ENCODE assay signal across 28 cellular contexts in the genomic region with DNA sequence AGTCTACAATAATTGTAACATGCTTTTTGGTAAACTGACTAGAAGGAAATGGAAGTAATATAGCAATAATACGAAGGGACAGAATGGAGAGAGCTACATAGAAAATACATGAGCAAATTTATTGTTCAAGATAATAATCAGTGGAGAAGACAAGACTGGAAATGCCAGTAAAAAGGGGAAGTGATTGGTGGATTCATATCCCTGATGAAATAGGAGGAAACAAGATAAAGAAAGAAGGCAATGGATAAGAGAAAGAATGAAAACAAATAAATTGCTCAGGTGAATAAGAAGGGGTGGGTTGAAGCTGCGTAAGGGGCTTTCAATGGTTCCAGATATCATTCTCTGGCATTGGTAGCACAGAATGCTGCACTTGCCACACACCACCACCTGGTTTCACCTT.
"Had no signal": no experiment of that assay in that cellular context is flagged by ENCODE, and none has a peak within 500 bp of the region (broad histone marks: within the 10 kb centered on the region; RNA-seq: fewer than 3 reads in every experiment).

No MANE protein-coding gene starts in this region.

- H3K4me3 Mint-ChIP-seq: dendritic cell treated with granulocyte-macrophage colony-stimulating factor and Interleukin-4, amounts not matched to agents 40 ng/mL and 50 ng/mL, for 4 days; endodermal cell; mesothelial cell of epicardium; naive B cell; nephron; neural progenitor cell; stimulated activated effector memory CD8-positive, alpha-beta T cell treated with anti-CD3 and anti-CD28 coated beads, Interleukin-12 subunit alpha, Interleukin-12 subunit beta, amount 100 ng/mL, for 72 hours had no signal

- H3K4me1 ChIP-seq: left lung, neural progenitor cell, psoas muscle, stomach, vagina had no signal

- DNase-seq: effector CD8-positive, alpha-beta T cell; endodermal cell; foreskin melanocyte; glutamatergic neuron; heart right ventricle; hippocampal formation; left cardiac atrium; left lung; mesenchymal stem cell; mucosa of descending colon; naive B cell; posterior cingulate gyrus; psoas muscle; sigmoid colon; stimulated activated CD4-positive, alpha-beta T cell treated with anti-CD3 and anti-CD28 coated beads, Interleukin-2, amount 100 ng/mL, for 24 hours; stimulated activated CD4-positive, alpha-beta T cell treated with anti-CD3 and anti-CD28 coated beads, Interleukin-4, amount 100 ng/mL, for 24 hours; stimulated activated naive CD4-positive, alpha-beta T cell treated with Interleukin-2 at 50 U/mL for 16 hours; stomach; thyroid gland; trophoblast cell had no signal

- H3K36me3 Mint-ChIP-seq: mesothelial cell of epicardium; naive B cell; neural progenitor cell; stimulated activated effector memory CD8-positive, alpha-beta T cell treated with anti-CD3 and anti-CD28 coated beads, Interleukin-12 subunit alpha, Interleukin-12 subunit beta, amount 100 ng/mL, for 72 hours had no signal

- H2AFZ ChIP-seq: neural progenitor cell had no signal

- H3K4me3 ChIP-seq: esophagus muscularis mucosa, heart right ventricle, left lung, mucosa of descending colon, neural progenitor cell, psoas muscle, sigmoid colon, stomach, thyroid gland, vagina had no signal

- H3K4me1 Mint-ChIP-seq: neural progenitor cell; stimulated activated effector memory CD8-positive, alpha-beta T cell treated with anti-CD3 and anti-CD28 coated beads, Interleukin-12 subunit alpha, Interleukin-12 subunit beta, amount 100 ng/mL, for 72 hours had no signal

- H3K4me2 ChIP-seq: neural progenitor cell had no signal

- H3K27me3 Mint-ChIP-seq: dendritic cell treated with granulocyte-macrophage colony-stimulating factor and Interleukin-4, amounts not matched to agents 40 ng/mL and 50 ng/mL, for 4 days; naive B cell had no signal

- H3K9ac ChIP-seq: neural progenitor cell had no signal

- H3K9me3 Mint-ChIP-seq: dendritic cell treated with granulocyte-macrophage colony-stimulating factor and Interleukin-4, amounts not matched to agents 40 ng/mL and 50 ng/mL, for 4 days; endodermal cell; naive B cell; nephron; neural progenitor cell; stimulated activated effector memory CD8-positive, alpha-beta T cell treated with anti-CD3 and anti-CD28 coated beads, Interleukin-12 subunit alpha, Interleukin-12 subunit beta, amount 100 ng/mL, for 72 hours had no signal

- FAIRE-seq: islet of Langerhans had no signal

- H3K27ac Mint-ChIP-seq: dendritic cell treated with granulocyte-macrophage colony-stimulating factor and Interleukin-4, amounts not matched to agents 40 ng/mL and 50 ng/mL, for 4 days; endodermal cell; mesothelial cell of epicardium; nephron; neural progenitor cell; stimulated activated effector memory CD8-positive, alpha-beta T cell treated with anti-CD3 and anti-CD28 coated beads, Interleukin-12 subunit alpha, Interleukin-12 subunit beta, amount 100 ng/mL, for 72 hours had no signal

- H3K9me3 ChIP-seq: esophagus muscularis mucosa, heart right ventricle, left lung, mucosa of descending colon, psoas muscle, sigmoid colon, stomach, thyroid gland, vagina had no signal

- H3K27ac ChIP-seq: esophagus muscularis mucosa, heart right ventricle, left lung, neural progenitor cell, psoas muscle, sigmoid colon, stomach, thyroid gland, vagina had no signal

- H3K27me3 ChIP-seq: esophagus muscularis mucosa, heart right ventricle, left lung, neural progenitor cell, sigmoid colon, stomach, thyroid gland, vagina had no signal

- H3K36me3 ChIP-seq: esophagus muscularis mucosa, heart right ventricle, left lung, neural progenitor cell, sigmoid colon, stomach, thyroid gland, vagina had no signal
